8 cellular contexts compared by ENCODE assay signal in genomic region chr19:52637718-52638585, GRCh38. TPM values are rescaled to one million over a fixed set of nuclear protein-coding genes. Genes with fewer than 3 reads are reported as not detected.
DNase-seq lines count a peak whose midpoint lies in the region; ATAC-seq and TF ChIP-seq lines count a peak whose summit lies in the region.

TSS of gene ZNF83 (minus strand) at chr19:52638355.

- no TSS peak for BruUV-seq in OCI-LY7 (replicated peaks; lab: Mats Ljungman, UMichigan)

- peak within 1 kb of the TSS; percentile 93 for H3K4me2 ChIP-seq in OCI-LY7 (ENCODE audit: low read length)

- H3K27ac Mint-ChIP-seq in CD8-positive, alpha-beta T cell: peak within 1 kb of the TSS; percentile 98

- H3K27ac ChIP-seq in CD8-positive, alpha-beta T cell (ENCODE audit: low read depth, low read length): peak within 1 kb of the TSS; percentile 90
- H3K27ac ChIP-seq in OCI-LY7 (ENCODE audit: low read depth, low read length, poor library complexity, severe bottlenecking) (peak within 1 kb of the TSS; percentile 74), mucosa of rectum (ENCODE audit: low read depth in 2 of 2, low read length in 2 of 2) (peak within 1 kb of the TSS; percentile 82 to 92)

- DNase-seq in CD8-positive, alpha-beta T cell: peak; percentile 85 to 95 (median 89)
- peak in 74 of 76 experiments; percentile 34 to 97 (median 90) for DNase-seq in HUDEP-2 (lab: John Stamatoyannopoulos, UW; ENCODE audit: unreplicated experiment in 76 of 76)
- DNase-seq in OCI-LY7 (ENCODE audit: low spot score): peak; percentile 95
- DNase-seq in activated T-cell treated with anti-CD3 and anti-CD28 coated beads for 48 hours (ENCODE audit: low read depth): peak; percentile 81
- DNase-seq in erythroblast (lab: John Stamatoyannopoulos, UW): peak; percentile 92 to 95
- DNase-seq in stimulated activated CD8-positive, alpha-beta memory T cell treated with anti-CD3 and anti-CD28 coated beads, Interleukin-4, amount 100 ng/mL, for 4 hours (ENCODE audit: low read depth in 2 of 2, low spot score in 1 of 2): peak; percentile 84 to 89

- peak; percentile 95 for ATAC-seq in CD8-positive, alpha-beta T cell
- ATAC-seq in GM21360 (IDR thresholded peaks at IDR 0.05; ENCODE audit: unreplicated experiment): peak; percentile 74

- TF ChIP-seq POLR2A in erythroblast (IDR thresholded peaks at IDR 0.05; ENCODE audit: low read length): peak; percentile 81

- no peaks in the 10 kb centered on the region for H3K9me2 ChIP-seq in OCI-LY7 (ENCODE audit: insufficient read depth, low read length)

- peak within 1 kb of the TSS; percentile 95 for H3K4me3 Mint-ChIP-seq in CD8-positive, alpha-beta T cell

- peaks cover 14% of the 10 kb centered on the region for H3K4me1 ChIP-seq in CD8-positive, alpha-beta T cell (ENCODE audit: insufficient read depth, low read length)
- H3K4me1 ChIP-seq in OCI-LY7 (ENCODE audit: insufficient read depth, low read length, poor library complexity, severe bottlenecking) (peaks cover 10% of the 10 kb centered on the region), mucosa of rectum (ENCODE audit: control insufficient read depth in 2 of 2, insufficient read depth in 2 of 2, low read length in 2 of 2) (peaks cover 5 to 6% of the 10 kb centered on the region in 2 donors)

- CTCF ChIA-PET in CD8-positive, alpha-beta T cell (lab: Charles Lee): no interaction called here
- CTCF ChIA-PET in OCI-LY7 (lab: Charles Lee; ENCODE audit: unreplicated experiment): no interaction called here

- H2AFZ ChIP-seq in OCI-LY7 (ENCODE audit: low read length): peak within 1 kb of the TSS; percentile 77

- H3K36me3 Mint-ChIP-seq in CD8-positive, alpha-beta T cell: peaks cover 21% of the 10 kb centered on the region

- H3K9me3 ChIP-seq in CD8-positive, alpha-beta T cell (ENCODE audit: low read length): no peaks in the 10 kb centered on the region
- H3K9me3 ChIP-seq in OCI-LY7 (ENCODE audit: low read length): no peaks in the 10 kb centered on the region
- no peaks in the 10 kb centered on the region for H3K9me3 ChIP-seq in mucosa of rectum (ENCODE audit: control insufficient read depth in 2 of 2, low read length in 2 of 2)

- no peaks in the 10 kb centered on the region for H4K20me1 ChIP-seq in OCI-LY7 (ENCODE audit: insufficient read depth, low read length)

- TF ChIP-seq CTCF in CD8-positive, alpha-beta T cell (IDR thresholded peaks at IDR 0.05): no peak
- TF ChIP-seq CTCF in OCI-LY7 (conservative IDR thresholded peaks at IDR 0.05; ENCODE audit: low read length): no peak

- H3K27me3 ChIP-seq in CD8-positive, alpha-beta T cell (ENCODE audit: insufficient read depth, low read length): no peaks in the 10 kb centered on the region
- no peaks in the 10 kb centered on the region for H3K27me3 ChIP-seq in mucosa of rectum (ENCODE audit: control insufficient read depth in 2 of 2, insufficient read depth in 2 of 2, low read length in 2 of 2)

- H3K36me3 ChIP-seq in CD8-positive, alpha-beta T cell (ENCODE audit: insufficient read depth, low read length): no peaks in the 10 kb centered on the region
- H3K36me3 ChIP-seq in OCI-LY7 (ENCODE audit: insufficient read depth, low read length): peaks cover 11% of the 10 kb centered on the region
- H3K36me3 ChIP-seq in mucosa of rectum (ENCODE audit: control insufficient read depth in 2 of 2, insufficient read depth in 2 of 2, low read length in 2 of 2): peaks cover 2 to 4% of the 10 kb centered on the region in 2 donors

- POLR2A ChIA-PET in CD8-positive, alpha-beta T cell (lab: Charles Lee): no interaction called here
- POLR2A ChIA-PET in OCI-LY7 (lab: Charles Lee): interaction anchor here (0.7 kb wide), 1 partner anchor 414 kb away, joined by 3 read pairs; no protein-coding TSS in a partner anchor

- peak within 1 kb of the TSS; percentile 78 to 93 for H3K9ac ChIP-seq in mucosa of rectum (ENCODE audit: low read depth in 1 of 2, low read length in 2 of 2)

- intact Hi-C loops in CD8-positive, alpha-beta T cell (cut with DNase I, micrococcal nuclease): loop anchor here (1.0 to 10.0 kb wide), 14 partner anchors 37 to 497 kb away; partner anchors contain the start of genes ZNF611 (in 2 of the 2), ZNF701 (in 2 of the 2), ZNF808 (in 2 of the 2) and PPP2R1A (in 1 of the 2)
- intact Hi-C loops in OCI-LY7 (cut with micrococcal nuclease; ENCODE audit: unreplicated experiment): no loop called here

- peaks cover 26% of the 10 kb centered on the region for H3K4me1 Mint-ChIP-seq in CD8-positive, alpha-beta T cell (ENCODE audit: low read depth)

- peak within 1 kb of the TSS; percentile 68 for H3K4me3 ChIP-seq in CD8-positive, alpha-beta T cell (ENCODE audit: low read depth, low read length)
- peak within 1 kb of the TSS; percentile 83 for H3K4me3 ChIP-seq in OCI-LY7 (ENCODE audit: low read depth, low read length, poor library complexity, severe bottlenecking)
- peak within 1 kb of the TSS; percentile 76 to 96 for H3K4me3 ChIP-seq in mucosa of rectum (ENCODE audit: low read length in 2 of 2)

- H3K9me3 Mint-ChIP-seq in CD8-positive, alpha-beta T cell: no peaks in the 10 kb centered on the region

- H3K79me2 ChIP-seq in OCI-LY7 (ENCODE audit: insufficient read depth, low read depth, low read length): peaks cover 10% of the 10 kb centered on the region; the same call in 1 of the 2 replicates

- no peaks in the 10 kb centered on the region for H3K27me3 Mint-ChIP-seq in CD8-positive, alpha-beta T cell (ENCODE audit: low read depth)

RNA-seq across cellular contexts. Expression of gene ZNF83, which starts in this region (rescaled TPM):
- total RNA-seq in CD8-positive, alpha-beta T cell: 10 to 100 TPM; 49.4 to 51.2 TPM
- total RNA-seq in OCI-LY7 (2014; rRNA removed; shearing (Covaris generic)): 59.4 and 66.1 TPM in 2 replicates
- 47.2 and 66.8 TPM in 2 replicates for total RNA-seq in OCI-LY7 (2022)

Comparison
In these comparisons a context has a peak if more than half of its experiments do, and no peak if none do; other contexts are left out.
1. Peak in every context shown above with its lines: DNase-seq, ATAC-seq, H3K4me3 ChIP-seq and H3K27ac ChIP-seq.